In genomic region chr7:151113344-151114150, GRCh38 we compare ENCODE assay signal across 9 cellular contexts. TPM values are rescaled to one million over a fixed set of nuclear protein-coding genes. Genes with fewer than 3 reads are reported as not detected.
DNase-seq lines count a peak whose midpoint lies in the region; ATAC-seq and TF ChIP-seq lines count a peak whose summit lies in the region.
"Had no signal": no experiment of that assay in that cellular context is flagged by ENCODE, and none has a peak within 500 bp of the region (broad histone marks: within the 10 kb centered on the region; RNA-seq: fewer than 3 reads in every experiment).

No MANE protein-coding gene starts in this region.

- H3K4me1 ChIP-seq in right atrium auricular region (peaks cover 0 to 34% of the 10 kb centered on the region in 2 donors), Karpas-422 (ENCODE audit: low read length) (no peaks in the 10 kb centered on the region)

- H3K4me2 ChIP-seq in Karpas-422 (ENCODE audit: low read depth, low read length, poor library complexity, severe bottlenecking): no peak overlapping the region

- CTCF ChIA-PET in AG04449 (lab: Yijun Ruan, JAX): interaction anchor here (0.7 to 16.7 kb wide), 22 partner anchors 7 to 215 kb away, joined by 3 to 347 read pairs (median 6); partner anchors contain the start of genes ABCB8, AGAP3, ATG9B and CDK5

- TF ChIP-seq CTCF in AG04449 (IDR thresholded peaks at IDR 0.05; ENCODE audit: insufficient read depth, low read length, missing control alignments) (peak; percentile 7), astrocyte of the cerebellum (IDR thresholded peaks at IDR 0.05; ENCODE audit: low read depth, low read length, missing control alignments) (peak; percentile 11), right atrium auricular region (IDR thresholded peaks at IDR 0.05) (no peak)

- no peak for ATAC-seq in HG02884 (IDR thresholded peaks at IDR 0.05; ENCODE audit: unreplicated experiment)
- ATAC-seq: heart right ventricle had no signal

- no peak overlapping the region for H3K27ac ChIP-seq in right atrium auricular region
- no peak overlapping the region for H3K27ac ChIP-seq in Karpas-422 (ENCODE audit: low read length)
- H3K27ac ChIP-seq: heart right ventricle had no signal

- H3K79me2 ChIP-seq in Karpas-422 (ENCODE audit: low read length): no peaks in the 10 kb centered on the region

- H3K4me3 ChIP-seq in AG04449 (ENCODE audit: low read depth, low read length) (peak overlapping the region; percentile 33), astrocyte of the cerebellum (ENCODE audit: low read depth, low read length) (peak overlapping the region; percentile 23), right atrium auricular region (no peak overlapping the region), Karpas-422 (ENCODE audit: low read length) (no peak overlapping the region)

- H3K27me3 ChIP-seq in right atrium auricular region (no peaks in the 10 kb centered on the region), Karpas-422 (ENCODE audit: low read length) (no peaks in the 10 kb centered on the region)
- H3K27me3 ChIP-seq: heart right ventricle had no signal

- H3K9me2 ChIP-seq in Karpas-422 (replicated peaks; ENCODE audit: insufficient read depth, low read length): no peaks in the 10 kb centered on the region

- POLR2A ChIA-PET in AG04449 (lab: Yijun Ruan, JAX): interaction anchor here (0.7 to 1.2 kb wide), 6 partner anchors 18 to 85 kb away, joined by 3 to 5 read pairs (median 3); partner anchors contain the start of genes ABCB8 and FASTK

- no peaks in the 10 kb centered on the region for H4K20me1 ChIP-seq in Karpas-422 (ENCODE audit: insufficient read depth, low read depth, low read length)

- in situ Hi-C loops in astrocyte of the cerebellum (cut with HindIII; ENCODE audit: low sequenced_read_pairs): no loop called here

- no peak overlapping the region for H3K9ac ChIP-seq in Karpas-422 (ENCODE audit: low read length)

- peaks cover 8% of the 10 kb centered on the region for H3K36me3 ChIP-seq in right atrium auricular region
- no peaks in the 10 kb centered on the region for H3K36me3 ChIP-seq in Karpas-422 (ENCODE audit: insufficient read depth, low read length)

- H3K9me3 ChIP-seq in right atrium auricular region (no peaks in the 10 kb centered on the region), Karpas-422 (ENCODE audit: low read length) (no peaks in the 10 kb centered on the region)
- H3K9me3 ChIP-seq: heart right ventricle had no signal

- H2AFZ ChIP-seq in Karpas-422 (ENCODE audit: low read length): no peak overlapping the region

- DNase-seq in AG04449 (ENCODE audit: low read depth, low spot score): peak; percentile 53
- peak; percentile 74 for DNase-seq in HPDE6-E6E7 (ENCODE audit: extremely low spot score)
- peak; percentile 73 for DNase-seq in astrocyte of the cerebellum (ENCODE audit: low read depth)
- peak; percentile 76 for DNase-seq in left kidney (ENCODE audit: low read depth, low spot score)
- no peak for DNase-seq in COLO829 (ENCODE audit: low spot score)
- DNase-seq in right atrium auricular region (ENCODE audit: low spot score): no peak
- no peak for DNase-seq in Karpas-422
- DNase-seq: heart right ventricle had no signal

RNA-seq across cellular contexts. Expression of gene AGAP3, which starts 27.3 kb away (rescaled TPM):
- total RNA-seq in right atrium auricular region: 10 to 100 TPM; 29.8 to 42.1 TPM
- total RNA-seq in Karpas-422 (2014; rRNA removed; shearing (Covaris generic); ENCODE audit: low replicate concordance): 0.18 and 1.6 TPM in 2 replicates

RNA-seq across cellular contexts. Expression of gene TMUB1, which starts 30.3 kb away (rescaled TPM):
- total RNA-seq in right atrium auricular region: 10 to 100 TPM; 28.0 to 53.6 TPM
- 30.9 and 56.4 TPM in 2 replicates for total RNA-seq in Karpas-422 (2014; rRNA removed; shearing (Covaris generic); ENCODE audit: low replicate concordance)

RNA-seq across cellular contexts. Expression of gene FASTK, which starts 32.9 kb away (rescaled TPM):
- 10 to 100 TPM; 85.9 to 96.4 TPM for total RNA-seq in right atrium auricular region
- 48.8 and 127 TPM in 2 replicates for total RNA-seq in Karpas-422 (2014; rRNA removed; shearing (Covaris generic); ENCODE audit: low replicate concordance)

RNA-seq across cellular contexts. Expression of gene GBX1, which starts 53.9 kb away (rescaled TPM):
- total RNA-seq in right atrium auricular region: not detected
- not detected in 2 replicates for total RNA-seq in Karpas-422 (2014; rRNA removed; shearing (Covaris generic); ENCODE audit: low replicate concordance)

RNA-seq across cellular contexts. Expression of gene SLC4A2, which starts 54.2 kb away (rescaled TPM):
- 100 to 1,000 TPM in 1 of 2 donors, 10 to 100 TPM in 1; 55.3 to 114 TPM for total RNA-seq in right atrium auricular region
- 35.1 and 113 TPM in 2 replicates for total RNA-seq in Karpas-422 (2014; rRNA removed; shearing (Covaris generic); ENCODE audit: low replicate concordance)

Comparison
In these comparisons a context has a peak if more than half of its experiments do, and no peak if none do; other contexts are left out.
1. DNase-seq: peak in AG04449 (single experiment), HPDE6-E6E7 (single experiment), astrocyte of the cerebellum (single experiment) and left kidney (single experiment); none in COLO829 (single experiment), right atrium auricular region (single experiment) and Karpas-422 (single experiment).
2. H3K4me3 ChIP-seq: peak in AG04449 (single experiment) and astrocyte of the cerebellum (single experiment); none in right atrium auricular region (0 of 2) and Karpas-422 (single experiment).
3. CTCF ChIP-seq: peak in AG04449 (single experiment) and astrocyte of the cerebellum (single experiment); none in right atrium auricular region (0 of 2).
4. RNA of gene AGAP3, which starts 27.3 kb away (total RNA-seq): 29.8 to 42.1 TPM in right atrium auricular region; 0.18 to 1.6 TPM in Karpas-422; every median in the first group is over 10 times any median in the second.